ENCODE assay signal across 2 cellular contexts in the genomic region with DNA sequence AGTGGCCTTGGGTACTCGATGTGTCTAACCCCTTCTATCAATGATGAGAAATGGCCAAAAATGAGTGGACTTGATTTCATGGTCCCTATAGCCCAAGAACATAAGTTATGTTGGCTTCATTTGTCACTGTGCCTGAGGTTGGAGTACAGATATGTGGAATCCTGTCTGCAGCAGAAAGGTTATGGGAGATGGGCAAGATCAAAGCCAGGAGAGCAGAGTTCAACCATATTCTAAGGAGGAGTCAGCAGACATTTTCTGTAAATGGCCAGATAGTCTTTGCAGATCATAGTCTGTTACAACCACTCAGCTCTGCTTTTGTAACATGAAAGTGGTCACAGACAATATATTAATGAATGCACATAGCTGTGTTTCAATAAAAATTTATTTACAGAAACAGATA.
TF ChIP-seq lines count a peak whose summit lies in the region.

No MANE protein-coding gene starts in this region.

TF ChIP-seq in H1, 55 proteins besides CTCF, POLR2A, EP300 and RAD21 (continued from another document):
- TF ChIP-seq CBX8 (IDR thresholded peaks at IDR 0.05; ENCODE audit: borderline replicate concordance, low read depth, low read length) (no peak), TAF7 (optimal IDR thresholded peaks at IDR 0.05; ENCODE audit: borderline replicate concordance, low read depth, low read length) (no peak), CREB1 (IDR thresholded peaks at IDR 0.05) (no peak)
- TF ChIP-seq, protein P1, sequence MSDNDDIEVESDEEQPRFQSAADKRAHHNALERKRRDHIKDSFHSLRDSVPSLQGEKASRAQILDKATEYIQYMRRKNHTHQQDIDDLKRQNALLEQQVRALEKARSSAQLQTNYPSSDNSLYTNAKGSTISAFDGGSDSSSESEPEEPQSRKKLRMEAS (IDR thresholded peaks at IDR 0.05) = no peak
- TF ChIP-seq, protein P2, sequence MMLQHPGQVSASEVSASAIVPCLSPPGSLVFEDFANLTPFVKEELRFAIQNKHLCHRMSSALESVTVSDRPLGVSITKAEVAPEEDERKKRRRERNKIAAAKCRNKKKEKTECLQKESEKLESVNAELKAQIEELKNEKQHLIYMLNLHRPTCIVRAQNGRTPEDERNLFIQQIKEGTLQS (IDR thresholded peaks at IDR 0.05; ENCODE audit: insufficient read depth, low read depth, low read length) = no peak
TF ChIP-seq in H1: peak in this region for 0.

TF ChIP-seq in neural cell, 6 proteins besides CTCF, POLR2A, EP300 and RAD21 (continued from another document):
- TF ChIP-seq, protein P3, sequence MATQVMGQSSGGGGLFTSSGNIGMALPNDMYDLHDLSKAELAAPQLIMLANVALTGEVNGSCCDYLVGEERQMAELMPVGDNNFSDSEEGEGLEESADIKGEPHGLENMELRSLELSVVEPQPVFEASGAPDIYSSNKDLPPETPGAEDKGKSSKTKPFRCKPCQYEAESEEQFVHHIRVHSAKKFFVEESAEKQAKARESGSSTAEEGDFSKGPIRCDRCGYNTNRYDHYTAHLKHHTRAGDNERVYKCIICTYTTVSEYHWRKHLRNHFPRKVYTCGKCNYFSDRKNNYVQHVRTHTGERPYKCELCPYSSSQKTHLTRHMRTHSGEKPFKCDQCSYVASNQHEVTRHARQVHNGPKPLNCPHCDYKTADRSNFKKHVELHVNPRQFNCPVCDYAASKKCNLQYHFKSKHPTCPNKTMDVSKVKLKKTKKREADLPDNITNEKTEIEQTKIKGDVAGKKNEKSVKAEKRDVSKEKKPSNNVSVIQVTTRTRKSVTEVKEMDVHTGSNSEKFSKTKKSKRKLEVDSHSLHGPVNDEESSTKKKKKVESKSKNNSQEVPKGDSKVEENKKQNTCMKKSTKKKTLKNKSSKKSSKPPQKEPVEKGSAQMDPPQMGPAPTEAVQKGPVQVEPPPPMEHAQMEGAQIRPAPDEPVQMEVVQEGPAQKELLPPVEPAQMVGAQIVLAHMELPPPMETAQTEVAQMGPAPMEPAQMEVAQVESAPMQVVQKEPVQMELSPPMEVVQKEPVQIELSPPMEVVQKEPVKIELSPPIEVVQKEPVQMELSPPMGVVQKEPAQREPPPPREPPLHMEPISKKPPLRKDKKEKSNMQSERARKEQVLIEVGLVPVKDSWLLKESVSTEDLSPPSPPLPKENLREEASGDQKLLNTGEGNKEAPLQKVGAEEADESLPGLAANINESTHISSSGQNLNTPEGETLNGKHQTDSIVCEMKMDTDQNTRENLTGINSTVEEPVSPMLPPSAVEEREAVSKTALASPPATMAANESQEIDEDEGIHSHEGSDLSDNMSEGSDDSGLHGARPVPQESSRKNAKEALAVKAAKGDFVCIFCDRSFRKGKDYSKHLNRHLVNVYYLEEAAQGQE (IDR thresholded peaks at IDR 0.05; ENCODE audit: borderline replicate concordance) = no peak
- no peak for TF ChIP-seq POLR2AphosphoS5 (IDR thresholded peaks at IDR 0.05)
- TF ChIP-seq MXI1 (conservative IDR thresholded peaks at IDR 0.05; ENCODE audit: poor library complexity, severe bottlenecking) = no peak
- TF ChIP-seq EZH2 (IDR thresholded peaks at IDR 0.05; ENCODE audit: borderline replicate concordance, insufficient read depth, low read length, poor library complexity, severe bottlenecking) = no peak
- TF ChIP-seq TAF1 (IDR thresholded peaks at IDR 0.05; ENCODE audit: low read depth) = no peak
